ENCODE assay signal across 2 cellular contexts in genomic region chr20:48620112-48620485, GRCh38.
TF ChIP-seq lines count a peak whose summit lies in the region.

No MANE protein-coding gene starts in this region.

TF ChIP-seq in IMR-90, 13 proteins besides CTCF, POLR2A, EP300 and RAD21 (continued from another document):
- TF ChIP-seq USF2 (IDR thresholded peaks at IDR 0.05; ENCODE audit: low read depth, low read length) (no peak), BHLHE40 (IDR thresholded peaks at IDR 0.05; ENCODE audit: low read depth, low read length) (no peak)
TF ChIP-seq in IMR-90: peak in this region for 0.

TF ChIP-seq in K562, 482 proteins besides CTCF, POLR2A, EP300 and RAD21:
- TF ChIP-seq ZBTB33 (CRISPR knock-in tag; IDR thresholded peaks at IDR 0.05) (peak; percentile 24; the same call in 1 of the 2 replicates), ZNF384 (IDR thresholded peaks at IDR 0.05; ENCODE audit: low read depth, low read length) (no peak)
